6 cellular contexts compared by ENCODE assay signal in the genomic region with DNA sequence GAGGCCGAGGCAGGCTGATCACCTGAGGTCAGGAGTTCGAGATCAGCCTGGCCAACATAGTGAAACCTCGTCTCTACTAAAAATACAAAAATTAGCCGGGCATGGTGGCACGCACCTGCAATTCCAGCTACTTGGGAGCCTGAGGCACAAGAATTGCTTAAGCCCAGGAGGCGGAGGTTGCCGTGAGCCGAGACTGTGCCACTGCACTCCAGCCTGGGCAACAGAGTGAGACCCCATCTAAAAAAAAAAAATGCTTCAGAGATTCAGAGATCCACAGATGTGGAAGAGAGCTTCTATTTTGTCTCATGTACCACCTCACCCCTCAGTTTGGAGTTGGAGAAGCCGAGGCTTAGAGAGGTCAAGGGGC. TPM values are rescaled to one million over a fixed set of nuclear protein-coding genes. Genes with fewer than 3 reads are reported as not detected.
DNase-seq lines count a peak whose midpoint lies in the region; ATAC-seq and TF ChIP-seq lines count a peak whose summit lies in the region.
"Not testable (repeated sequence)": the region's sequence is repeated elsewhere in the genome, so short reads cannot be mapped to it uniquely, and the experiment has no call there.

No MANE protein-coding gene starts in this region.

- not testable (repeated sequence) for H3F3A ChIP-seq in MM.1S (ENCODE audit: insufficient read depth, low read length); smooth muscle cell (ENCODE audit: low read depth)

- H3K36me3 ChIP-seq in BE2C; MM.1S (replicated peaks; ENCODE audit: insufficient read depth, low read length); lung (ENCODE audit: control insufficient read depth in 2 of 2, insufficient read depth in 2 of 2, low read length in 2 of 2); smooth muscle cell (ENCODE audit: low read depth): not testable (repeated sequence)
- peaks cover 11% of the 10 kb centered on the region for H3K36me3 ChIP-seq in effector memory CD4-positive, alpha-beta T cell (ENCODE audit: control insufficient read depth, insufficient read depth, low read length)

- 70 to 75% methylated on average over 9 of the region's 9 CpGs for WGBS in lung, 2 donors
- 91% methylated on average over 9 of the region's 9 CpGs for WGBS in smooth muscle cell (ENCODE audit: low lambda C conversion rate)

- H3K27me3 ChIP-seq in BE2C; MM.1S (replicated peaks; ENCODE audit: insufficient read depth, low read length); effector memory CD4-positive, alpha-beta T cell (replicated peaks; ENCODE audit: control insufficient read depth, insufficient read depth, low read length, poor library complexity, severe bottlenecking); lung (ENCODE audit: control insufficient read depth, insufficient read depth); smooth muscle cell (ENCODE audit: low read depth): not testable (repeated sequence)

- peak overlapping the region; percentile 97 for H3K27ac Mint-ChIP-seq in activated T-helper 1 cell treated with anti-CD3 and anti-CD28 coated beads, Interleukin-12 subunit alpha, Interleukin-12 subunit beta, Interleukin-2, Interleukin-4 antibody, amounts not matched to agents 30 ng/mL and 10 ng/mL and 1 ng/mL, durations not matched to agents 14 hours and 24 hours and 36 hours

- H3K9ac ChIP-seq in MM.1S (ENCODE audit: low read length), result peak overlapping the region; percentile 85
- not testable (repeated sequence) for H3K9ac ChIP-seq in smooth muscle cell (ENCODE audit: low read depth)

- H3K27ac ChIP-seq in MM.1S (ENCODE audit: low read length), result peak overlapping the region; percentile 51; the same call in 1 of the 2 replicates
- H3K27ac ChIP-seq in effector memory CD4-positive, alpha-beta T cell (ENCODE audit: insufficient read depth, low read length, poor library complexity, severe bottlenecking), result peak overlapping the region; percentile 98
- peak overlapping the region in 1 of 2 donors; percentile 84 for H3K27ac ChIP-seq in lung (ENCODE audit: low read depth in 1 of 2, low read length in 1 of 2)
- H3K27ac ChIP-seq in smooth muscle cell (ENCODE audit: low read depth), result not testable (repeated sequence)

- not testable (repeated sequence) for TF ChIP-seq CTCF in BE2C (IDR thresholded peaks at IDR 0.05; ENCODE audit: low read depth, low read length); MM.1S (IDR thresholded peaks at IDR 0.05; ENCODE audit: low read length); lung (IDR thresholded peaks at IDR 0.05; ENCODE audit: control extremely low read depth, extremely low read depth); smooth muscle cell (IDR thresholded peaks at IDR 0.05; ENCODE audit: borderline replicate concordance, insufficient read depth, poor library complexity, severe bottlenecking)

- ATAC-seq in lung (ENCODE audit: insufficient read depth, low FRiP score), result not testable (repeated sequence)

- H3K4me3 ChIP-seq in BE2C (ENCODE audit: low read depth, low read length), result peak overlapping the region; percentile 69
- H3K4me3 ChIP-seq in MM.1S (ENCODE audit: low read length), result peak overlapping the region; percentile 82
- H3K4me3 ChIP-seq in effector memory CD4-positive, alpha-beta T cell (ENCODE audit: insufficient read depth, low read depth, low read length, poor library complexity, severe bottlenecking), result peak overlapping the region; percentile 93
- peak overlapping the region; percentile 43 for H3K4me3 ChIP-seq in lung
- H3K4me3 ChIP-seq in smooth muscle cell, result not testable (repeated sequence)

- peak overlapping the region; percentile 91 for H3K4me3 Mint-ChIP-seq in activated T-helper 1 cell treated with anti-CD3 and anti-CD28 coated beads, Interleukin-12 subunit alpha, Interleukin-12 subunit beta, Interleukin-2, Interleukin-4 antibody, amounts not matched to agents 30 ng/mL and 10 ng/mL and 1 ng/mL, durations not matched to agents 14 hours and 24 hours and 36 hours

- H3K4me2 ChIP-seq in MM.1S (ENCODE audit: low read depth, low read length) (peak overlapping the region; percentile 96), smooth muscle cell (peak overlapping the region; percentile 88)

- intact Hi-C loops in activated T-helper 1 cell treated with anti-CD3 and anti-CD28 coated beads, Interleukin-12 subunit alpha, Interleukin-12 subunit beta, Interleukin-2, Interleukin-4 antibody, amounts not matched to agents 30 ng/mL and 10 ng/mL and 1 ng/mL, durations not matched to agents 14 hours and 24 hours and 36 hours (cut with micrococcal nuclease), result not testable (repeated sequence)

- not testable (repeated sequence) for H3K79me2 ChIP-seq in MM.1S (ENCODE audit: low read length); smooth muscle cell (ENCODE audit: low read depth)

- peaks cover 10% of the 10 kb centered on the region for H3K36me3 Mint-ChIP-seq in activated T-helper 1 cell treated with anti-CD3 and anti-CD28 coated beads, Interleukin-12 subunit alpha, Interleukin-12 subunit beta, Interleukin-2, Interleukin-4 antibody, amounts not matched to agents 30 ng/mL and 10 ng/mL and 1 ng/mL, durations not matched to agents 14 hours and 24 hours and 36 hours (ENCODE audit: low read depth)

- not testable (repeated sequence) for H3K9me3 ChIP-seq in BE2C; MM.1S (replicated peaks; ENCODE audit: insufficient read depth, low read length); effector memory CD4-positive, alpha-beta T cell (ENCODE audit: control insufficient read depth, low read length); lung (ENCODE audit: control insufficient read depth in 2 of 2, insufficient read depth in 1 of 2, low read length in 1 of 2); smooth muscle cell (replicated peaks; ENCODE audit: low read depth)

- H3K4me1 Mint-ChIP-seq in activated T-helper 1 cell treated with anti-CD3 and anti-CD28 coated beads, Interleukin-12 subunit alpha, Interleukin-12 subunit beta, Interleukin-2, Interleukin-4 antibody, amounts not matched to agents 30 ng/mL and 10 ng/mL and 1 ng/mL, durations not matched to agents 14 hours and 24 hours and 36 hours (ENCODE audit: low read depth), result peaks cover 50% of the 10 kb centered on the region

- peak overlapping the region; percentile 95 for H2AFZ ChIP-seq in MM.1S (ENCODE audit: low read length)
- H2AFZ ChIP-seq in smooth muscle cell (ENCODE audit: low read depth), result not testable (repeated sequence)

- not testable (repeated sequence) for H4K20me1 ChIP-seq in MM.1S (ENCODE audit: insufficient read depth, low read length); smooth muscle cell (ENCODE audit: low read depth)

- H3K4me1 ChIP-seq in BE2C; lung (ENCODE audit: control insufficient read depth in 2 of 2, insufficient read depth in 2 of 2, low read length in 2 of 2); smooth muscle cell (ENCODE audit: low read depth): not testable (repeated sequence)
- H3K4me1 ChIP-seq in MM.1S (ENCODE audit: low read length), result peaks cover 12% of the 10 kb centered on the region
- H3K4me1 ChIP-seq in effector memory CD4-positive, alpha-beta T cell (ENCODE audit: control insufficient read depth, insufficient read depth, low read length, poor library complexity, severe bottlenecking), result peaks cover 57% of the 10 kb centered on the region

- H3K9me2 ChIP-seq in MM.1S (replicated peaks; ENCODE audit: insufficient read depth, low read length), result not testable (repeated sequence)

- H3K9me3 Mint-ChIP-seq in activated T-helper 1 cell treated with anti-CD3 and anti-CD28 coated beads, Interleukin-12 subunit alpha, Interleukin-12 subunit beta, Interleukin-2, Interleukin-4 antibody, amounts not matched to agents 30 ng/mL and 10 ng/mL and 1 ng/mL, durations not matched to agents 14 hours and 24 hours and 36 hours, result not testable (repeated sequence)

- H3K27me3 Mint-ChIP-seq in activated T-helper 1 cell treated with anti-CD3 and anti-CD28 coated beads, Interleukin-12 subunit alpha, Interleukin-12 subunit beta, Interleukin-2, Interleukin-4 antibody, amounts not matched to agents 30 ng/mL and 10 ng/mL and 1 ng/mL, durations not matched to agents 14 hours and 24 hours and 36 hours (ENCODE audit: insufficient read depth), result not testable (repeated sequence)

- not testable (repeated sequence) for DNase-seq in BE2C; MM.1S; activated T-helper 1 cell treated with anti-CD3 and anti-CD28 coated beads, Interleukin-12 subunit alpha, Interleukin-12 subunit beta, Interleukin-2, Interleukin-4 antibody, amounts not matched to agents 30 ng/mL and 10 ng/mL and 1 ng/mL, durations not matched to agents 14 hours and 24 hours and 36 hours (ENCODE audit: low spot score); effector memory CD4-positive, alpha-beta T cell; lung (ENCODE audit: low spot score); smooth muscle cell (lab: John Stamatoyannopoulos, UW; ENCODE audit: unreplicated experiment)

RNA-seq across cellular contexts. Expression of gene FLT3LG, which starts 0.5 kb away (rescaled TPM):
- 1.7 TPM for polyA plus RNA-seq in BE2C (2012; ENCODE audit: insufficient read depth, insufficient read length, low read depth)
- total RNA-seq in activated T-helper 1 cell treated with anti-CD3 and anti-CD28 coated beads, Interleukin-12 subunit alpha, Interleukin-12 subunit beta, Interleukin-2, Interleukin-4 antibody, amounts not matched to agents 30 ng/mL and 10 ng/mL and 1 ng/mL, durations not matched to agents 14 hours and 24 hours and 36 hours, result 58.4 and 65.4 TPM in 2 replicates
- 1 to 10 TPM; 2.9 to 8.9 TPM for total RNA-seq in lung
- polyA plus RNA-seq in lung, result 10 to 100 TPM in 1 of 2 donors, 1 to 10 TPM in 1; 9.5 to 15.0 TPM
- total RNA-seq in smooth muscle cell, result 0.27 and 0.45 TPM in 2 replicates
- 0.85 and 2.0 TPM in 2 replicates for polyA plus RNA-seq in smooth muscle cell

RNA-seq across cellular contexts. Expression of gene RPL13A, which starts 13.9 kb away (rescaled TPM):
- polyA plus RNA-seq in BE2C (2012; ENCODE audit: insufficient read depth, insufficient read length, low read depth), result 1,267 TPM
- total RNA-seq in activated T-helper 1 cell treated with anti-CD3 and anti-CD28 coated beads, Interleukin-12 subunit alpha, Interleukin-12 subunit beta, Interleukin-2, Interleukin-4 antibody, amounts not matched to agents 30 ng/mL and 10 ng/mL and 1 ng/mL, durations not matched to agents 14 hours and 24 hours and 36 hours, result 2,876 and 2,988 TPM in 2 replicates
- total RNA-seq in lung, result 1,000 to 10,000 TPM; 1,499 to 2,532 TPM
- 1,000 to 10,000 TPM; 2,431 to 2,816 TPM for polyA plus RNA-seq in lung
- total RNA-seq in smooth muscle cell, result 1,134 and 1,154 TPM in 2 replicates
- 732 and 818 TPM in 2 replicates for polyA plus RNA-seq in smooth muscle cell

RNA-seq across cellular contexts. Expression of gene ALDH16A1, which starts 20.5 kb away (rescaled TPM):
- polyA plus RNA-seq in BE2C (2012; ENCODE audit: insufficient read depth, insufficient read length, low read depth), result 20.3 TPM
- total RNA-seq in activated T-helper 1 cell treated with anti-CD3 and anti-CD28 coated beads, Interleukin-12 subunit alpha, Interleukin-12 subunit beta, Interleukin-2, Interleukin-4 antibody, amounts not matched to agents 30 ng/mL and 10 ng/mL and 1 ng/mL, durations not matched to agents 14 hours and 24 hours and 36 hours, result 23.1 and 24.5 TPM in 2 replicates
- total RNA-seq in lung, result 10 to 100 TPM; 21.1 to 53.3 TPM
- 10 to 100 TPM; 36.1 to 38.7 TPM for polyA plus RNA-seq in lung
- 10.5 and 18.6 TPM in 2 replicates for total RNA-seq in smooth muscle cell
- 24.6 and 24.7 TPM in 2 replicates for polyA plus RNA-seq in smooth muscle cell

RNA-seq across cellular contexts. Expression of gene PIH1D1, which starts 21.9 kb away (rescaled TPM):
- polyA plus RNA-seq in BE2C (2012; ENCODE audit: insufficient read depth, insufficient read length, low read depth), result 99.9 TPM
- total RNA-seq in activated T-helper 1 cell treated with anti-CD3 and anti-CD28 coated beads, Interleukin-12 subunit alpha, Interleukin-12 subunit beta, Interleukin-2, Interleukin-4 antibody, amounts not matched to agents 30 ng/mL and 10 ng/mL and 1 ng/mL, durations not matched to agents 14 hours and 24 hours and 36 hours, result 124 and 126 TPM in 2 replicates
- 10 to 100 TPM; 65.7 to 65.9 TPM for total RNA-seq in lung
- 10 to 100 TPM; 63.7 to 66.6 TPM for polyA plus RNA-seq in lung
- 54.7 and 77.1 TPM in 2 replicates for total RNA-seq in smooth muscle cell
- polyA plus RNA-seq in smooth muscle cell, result 84.9 and 89.8 TPM in 2 replicates

RNA-seq across cellular contexts. Expression of gene RPS11, which starts 22.8 kb away (rescaled TPM):
- polyA plus RNA-seq in BE2C (2012; ENCODE audit: insufficient read depth, insufficient read length, low read depth), result 2,730 TPM
- total RNA-seq in activated T-helper 1 cell treated with anti-CD3 and anti-CD28 coated beads, Interleukin-12 subunit alpha, Interleukin-12 subunit beta, Interleukin-2, Interleukin-4 antibody, amounts not matched to agents 30 ng/mL and 10 ng/mL and 1 ng/mL, durations not matched to agents 14 hours and 24 hours and 36 hours, result 1,890 and 1,927 TPM in 2 replicates
- total RNA-seq in lung (1,000 to 10,000 TPM; 1,558 to 1,973 TPM), smooth muscle cell (3,115 and 3,456 TPM in 2 replicates)
- polyA plus RNA-seq in lung (1,000 to 10,000 TPM; 4,071 to 4,654 TPM), smooth muscle cell (729 and 804 TPM in 2 replicates)
